18 cellular contexts compared by ENCODE assay signal in genomic region chr5:173646684-173647083, GRCh38. TPM values are rescaled to one million over a fixed set of nuclear protein-coding genes. Genes with fewer than 3 reads are reported as not detected.
DNase-seq lines count a peak whose midpoint lies in the region; ATAC-seq and TF ChIP-seq lines count a peak whose summit lies in the region.
"Had no signal": no experiment of that assay in that cellular context is flagged by ENCODE, and none has a peak within 500 bp of the region (broad histone marks: within the 10 kb centered on the region; RNA-seq: fewer than 3 reads in every experiment).

No MANE protein-coding gene starts in this region.

- ATAC-seq in esophagus mucosa (peak; percentile 62), gastrocnemius medialis (no peak), GM21619 (IDR thresholded peaks at IDR 0.05; ENCODE audit: unreplicated experiment) (no peak)

- H3K36me3 Mint-ChIP-seq in nephron (ENCODE audit: low read depth) = no peaks in the 10 kb centered on the region

- H3K4me1 Mint-ChIP-seq in nephron = peaks cover 26% of the 10 kb centered on the region

- H3K4me3 ChIP-seq in gastrocnemius medialis = no peak overlapping the region

- intact Hi-C loops in gastrocnemius medialis (cut with DNase I; ENCODE audit: low total_unique reads) = no loop called here

- peaks cover 5% of the 10 kb centered on the region for H3K9me3 Mint-ChIP-seq in nephron
- H3K9me3 Mint-ChIP-seq: CD4-positive, alpha-beta T cell had no signal

- H3K27ac Mint-ChIP-seq in nephron = peak overlapping the region; percentile 17 to 74 (median 63)
- H3K27ac Mint-ChIP-seq: CD4-positive, alpha-beta T cell; H9 had no signal

- H3K27ac ChIP-seq in gastrocnemius medialis = no peak overlapping the region
- H3K27ac ChIP-seq: RWPE1 had no signal

- H3K27me3 ChIP-seq in gastrocnemius medialis = no peaks in the 10 kb centered on the region

- DNase-seq in COLO829 (ENCODE audit: low spot score) (peak; percentile 14), M059J (ENCODE audit: low read depth) (peak; percentile 69), SW 1271 (lab: John Stamatoyannopoulos, UW) (no peak), gastrocnemius medialis (no peak)
- DNase-seq in activated CD8-positive, alpha-beta memory T cell treated with anti-CD3 and anti-CD28 coated beads for 24 hours = no peak
- DNase-seq: CD4-positive, alpha-beta T cell; DMS153; Kasumi-1; NCI-H1105 treated with DMSO at 0.1 percent for 48 hours; NCI-H1694 treated with DMSO at 0.1 percent for 48 hours; NCI-H510A; NCI-H774; OCI-M1 had no signal

- in situ Hi-C loops in gastrocnemius medialis (cut with MboI; ENCODE audit: low sequenced_read_pairs in 4 of 4) = no loop called here

- no peaks in the 10 kb centered on the region for H3K27me3 Mint-ChIP-seq in nephron (ENCODE audit: low read depth)

- no peaks in the 10 kb centered on the region for H3K36me3 ChIP-seq in gastrocnemius medialis

- H3K4me3 Mint-ChIP-seq in nephron = no peak overlapping the region
- H3K4me3 Mint-ChIP-seq: CD4-positive, alpha-beta T cell; H9 had no signal

- no peak for TF ChIP-seq CTCF in nephron (IDR thresholded peaks at IDR 0.05; ENCODE audit: unreplicated experiment in 3 of 3)
- no peak for TF ChIP-seq CTCF in gastrocnemius medialis (IDR thresholded peaks at IDR 0.05 in 4 of 5, conservative IDR thresholded peaks at IDR 0.05 in 1 of 5)

- H3K4me1 ChIP-seq in gastrocnemius medialis = peaks cover 0 to 9% of the 10 kb centered on the region in 2 donors

- H3K9me3 ChIP-seq in gastrocnemius medialis = no peaks in the 10 kb centered on the region

- no peak for TF ChIP-seq POLR2A in gastrocnemius medialis (IDR thresholded peaks at IDR 0.05)

RNA-seq across cellular contexts. Expression of gene BOD1, which starts 30.2 kb away (rescaled TPM):
- total RNA-seq in M059J (2014; rRNA removed; shearing (Covaris generic)) = 62.8 and 94.7 TPM in 2 replicates
- total RNA-seq in esophagus mucosa (24.3 TPM), gastrocnemius medialis (100 to 1,000 TPM; 101 to 157 (median 117) TPM)

Comparison
In these comparisons a context has a peak if more than half of its experiments do, and no peak if none do; other contexts are left out.
1. DNase-seq: peak in COLO829 (single experiment) and M059J (single experiment); none in SW 1271 (0 of 2), gastrocnemius medialis (0 of 2) and activated CD8-positive, alpha-beta memory T cell treated with anti-CD3 and anti-CD28 coated beads for 24 hours (single experiment).